In the genomic region with DNA sequence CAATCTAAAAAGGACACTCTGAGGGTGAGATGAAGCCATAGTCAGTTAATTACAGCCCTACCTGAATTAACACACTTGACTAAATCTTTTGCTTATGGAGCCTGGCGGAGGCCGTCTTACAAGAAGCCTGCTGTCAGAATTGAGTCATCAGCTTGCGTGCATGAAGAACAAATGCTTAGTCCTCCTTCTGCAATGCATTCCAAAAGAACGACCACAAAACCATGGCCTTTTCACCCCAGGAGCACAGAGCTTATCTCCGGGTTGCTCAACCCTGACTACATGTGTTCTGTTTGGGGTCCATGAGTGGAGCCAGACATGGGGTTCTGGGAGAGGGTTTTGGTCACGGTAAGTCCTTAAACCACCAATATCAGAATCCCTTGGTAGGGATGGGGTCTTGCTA, we compare ENCODE assay signal across 10 cellular contexts.
DNase-seq lines count a peak whose midpoint lies in the region; ATAC-seq, FAIRE-seq and TF ChIP-seq lines count a peak whose summit lies in the region.
"Had no signal": no experiment of that assay in that cellular context is flagged by ENCODE, and none has a peak within 500 bp of the region (broad histone marks: within the 10 kb centered on the region; RNA-seq: fewer than 3 reads in every experiment).

No MANE protein-coding gene starts in this region.

- intact Hi-C loops in psoas muscle (cut with DNase I), result no loop called here

- H3K4me1 ChIP-seq in psoas muscle, result no peaks in the 10 kb centered on the region

- no peak overlapping the region for H3K27ac Mint-ChIP-seq in progenitor cell of endocrine pancreas
- H3K27ac Mint-ChIP-seq: activated T-cell treated with anti-CD3 and anti-CD28 coated beads, Interleukin-2, amount 50 U/mL, for 72 hours had no signal

- no peaks in the 10 kb centered on the region for H3K36me3 ChIP-seq in psoas muscle (ENCODE audit: insufficient read depth in 1 of 2, low read depth in 1 of 2)

- ATAC-seq in HG02763 (IDR thresholded peaks at IDR 0.05; ENCODE audit: unreplicated experiment) (peak; percentile 47), GM21423 (IDR thresholded peaks at IDR 0.05; ENCODE audit: unreplicated experiment) (no peak), psoas muscle (no peak), GM21786 (IDR thresholded peaks at IDR 0.05; ENCODE audit: unreplicated experiment) (no peak)

- no peak for TF ChIP-seq POLR2A in GM12891 (IDR thresholded peaks at IDR 0.05; ENCODE audit: low read depth, low read length)

- H3K36me3 Mint-ChIP-seq in progenitor cell of endocrine pancreas (ENCODE audit: insufficient read depth), result no peaks in the 10 kb centered on the region

- FAIRE-seq in GM12891 (lab: Jason Lieb, UNC), result no peak

- no peak overlapping the region for H3K27ac ChIP-seq in psoas muscle

- H3K4me3 Mint-ChIP-seq in progenitor cell of endocrine pancreas (ENCODE audit: low read depth), result no peak overlapping the region
- H3K4me3 Mint-ChIP-seq: activated T-cell treated with anti-CD3 and anti-CD28 coated beads, Interleukin-2, amount 50 U/mL, for 72 hours had no signal

- peaks cover 3% of the 10 kb centered on the region for H3K27me3 Mint-ChIP-seq in progenitor cell of endocrine pancreas

- WGBS in psoas muscle, 3 donors, result 86 to 95% (median 87%) methylated on average over 6 of the region's 6 CpGs

- H3K9me3 ChIP-seq in psoas muscle, result no peaks in the 10 kb centered on the region

- no peak for TF ChIP-seq CTCF in progenitor cell of endocrine pancreas (IDR thresholded peaks at IDR 0.05; ENCODE audit: unreplicated experiment)
- TF ChIP-seq CTCF in psoas muscle (IDR thresholded peaks at IDR 0.05), result no peak

- no peak overlapping the region for H3K4me3 ChIP-seq in psoas muscle

- H3K9me3 Mint-ChIP-seq in progenitor cell of endocrine pancreas (ENCODE audit: low read depth), result peaks cover 3% of the 10 kb centered on the region
- H3K9me3 Mint-ChIP-seq: activated T-cell treated with anti-CD3 and anti-CD28 coated beads, Interleukin-2, amount 50 U/mL, for 72 hours had no signal

- H3K27me3 ChIP-seq in psoas muscle (ENCODE audit: insufficient read depth in 3 of 3, low read length in 2 of 3), result no peaks in the 10 kb centered on the region

- H3K4me1 Mint-ChIP-seq in progenitor cell of endocrine pancreas (ENCODE audit: low read depth), result no peaks in the 10 kb centered on the region

- no peak for DNase-seq in GM12891 (ENCODE audit: insufficient read length, low spot score)
- peak; percentile 100 for DNase-seq in RPMI7951 (ENCODE audit: low read depth)
- DNase-seq in iris pigment epithelial cell (ENCODE audit: low read depth), result peak; percentile 100
- no peak for DNase-seq in progenitor cell of endocrine pancreas (ENCODE audit: low spot score, unreplicated experiment)
- no peak for DNase-seq in psoas muscle
- DNase-seq: activated T-cell treated with anti-CD3 and anti-CD28 coated beads, Interleukin-2, amount 50 U/mL, for 72 hours; NCI-H2081 had no signal

TF ChIP-seq in GM12891, 5 proteins besides CTCF, POLR2A, EP300 and RAD21:
- TF ChIP-seq TAF1 (IDR thresholded peaks at IDR 0.05; ENCODE audit: low read depth, low read length) (no peak), SPI1 (IDR thresholded peaks at IDR 0.05; ENCODE audit: low read depth, low read length) (no peak), POU2F2 (IDR thresholded peaks at IDR 0.05; ENCODE audit: low read depth, low read length) (peak; percentile 71; the same call in 1 of the 2 replicates), PAX5 (IDR thresholded peaks at IDR 0.05; ENCODE audit: insufficient read depth, low read length, severe bottlenecking) (peak; percentile 76), POLR2AphosphoS5 (IDR thresholded peaks at IDR 0.05; ENCODE audit: low read depth, low read length) (no peak)

Comparison
In these comparisons a context has a peak if more than half of its experiments do, and no peak if none do; other contexts are left out.
1. DNase-seq: peak in RPMI7951 (single experiment) and iris pigment epithelial cell (single experiment); none in GM12891 (single experiment), progenitor cell of endocrine pancreas (single experiment) and psoas muscle (0 of 2).